Comparison of ENCODE assay signal across 1 cellular context in the genomic region with DNA sequence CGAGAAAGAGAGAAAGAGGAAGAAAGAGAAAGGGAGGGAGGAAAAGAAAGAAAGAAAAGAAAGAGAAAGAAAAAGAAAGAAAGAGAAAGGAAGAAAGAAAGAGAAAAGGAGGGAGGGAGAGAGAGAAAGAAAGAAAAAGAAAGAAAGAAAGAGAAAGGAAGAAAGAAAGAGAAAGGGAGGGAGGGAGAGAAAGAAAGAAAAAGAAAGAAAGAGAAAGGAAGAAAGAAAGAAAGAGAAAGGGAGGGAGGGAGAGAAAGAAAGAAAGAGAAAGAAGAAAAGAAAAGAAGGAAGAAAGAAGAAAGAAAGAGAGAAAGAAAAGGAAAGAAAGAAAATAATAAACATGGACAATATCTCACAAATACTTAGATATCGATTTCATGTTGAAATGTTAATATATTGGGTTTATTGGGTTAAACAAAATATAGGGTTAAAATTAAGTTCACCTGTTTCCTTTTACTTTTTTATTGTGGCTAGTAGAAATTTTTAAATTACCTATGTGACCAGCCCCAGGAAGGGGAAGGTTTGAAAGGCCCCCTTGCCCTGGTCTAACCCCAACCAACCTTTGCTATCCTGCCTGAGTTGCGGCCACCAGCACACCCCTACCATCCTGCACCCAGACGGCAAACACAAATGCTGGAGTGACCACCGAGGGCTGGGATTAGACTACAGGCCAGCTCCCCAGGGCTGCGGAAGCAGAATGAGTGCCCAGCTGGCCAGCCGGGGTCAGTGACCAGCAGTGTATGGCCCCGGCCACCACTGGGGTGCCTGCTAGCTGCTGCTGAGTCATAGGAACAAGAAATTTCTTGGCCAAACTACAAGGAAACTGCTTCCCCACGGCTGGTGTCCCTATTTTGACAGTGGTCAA.
TF ChIP-seq lines count a peak whose summit lies in the region.

No MANE protein-coding gene starts in this region.

TF ChIP-seq in HCT116, 20 proteins besides CTCF, POLR2A, EP300 and RAD21 (continued from another document):
- TF ChIP-seq, protein P1, sequence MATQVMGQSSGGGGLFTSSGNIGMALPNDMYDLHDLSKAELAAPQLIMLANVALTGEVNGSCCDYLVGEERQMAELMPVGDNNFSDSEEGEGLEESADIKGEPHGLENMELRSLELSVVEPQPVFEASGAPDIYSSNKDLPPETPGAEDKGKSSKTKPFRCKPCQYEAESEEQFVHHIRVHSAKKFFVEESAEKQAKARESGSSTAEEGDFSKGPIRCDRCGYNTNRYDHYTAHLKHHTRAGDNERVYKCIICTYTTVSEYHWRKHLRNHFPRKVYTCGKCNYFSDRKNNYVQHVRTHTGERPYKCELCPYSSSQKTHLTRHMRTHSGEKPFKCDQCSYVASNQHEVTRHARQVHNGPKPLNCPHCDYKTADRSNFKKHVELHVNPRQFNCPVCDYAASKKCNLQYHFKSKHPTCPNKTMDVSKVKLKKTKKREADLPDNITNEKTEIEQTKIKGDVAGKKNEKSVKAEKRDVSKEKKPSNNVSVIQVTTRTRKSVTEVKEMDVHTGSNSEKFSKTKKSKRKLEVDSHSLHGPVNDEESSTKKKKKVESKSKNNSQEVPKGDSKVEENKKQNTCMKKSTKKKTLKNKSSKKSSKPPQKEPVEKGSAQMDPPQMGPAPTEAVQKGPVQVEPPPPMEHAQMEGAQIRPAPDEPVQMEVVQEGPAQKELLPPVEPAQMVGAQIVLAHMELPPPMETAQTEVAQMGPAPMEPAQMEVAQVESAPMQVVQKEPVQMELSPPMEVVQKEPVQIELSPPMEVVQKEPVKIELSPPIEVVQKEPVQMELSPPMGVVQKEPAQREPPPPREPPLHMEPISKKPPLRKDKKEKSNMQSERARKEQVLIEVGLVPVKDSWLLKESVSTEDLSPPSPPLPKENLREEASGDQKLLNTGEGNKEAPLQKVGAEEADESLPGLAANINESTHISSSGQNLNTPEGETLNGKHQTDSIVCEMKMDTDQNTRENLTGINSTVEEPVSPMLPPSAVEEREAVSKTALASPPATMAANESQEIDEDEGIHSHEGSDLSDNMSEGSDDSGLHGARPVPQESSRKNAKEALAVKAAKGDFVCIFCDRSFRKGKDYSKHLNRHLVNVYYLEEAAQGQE (IDR thresholded peaks at IDR 0.05; ENCODE audit: low read depth), result no peak
- TF ChIP-seq JUND (IDR thresholded peaks at IDR 0.05), result no peak; the same call in none of the 2 replicates
- TF ChIP-seq, protein P2, sequence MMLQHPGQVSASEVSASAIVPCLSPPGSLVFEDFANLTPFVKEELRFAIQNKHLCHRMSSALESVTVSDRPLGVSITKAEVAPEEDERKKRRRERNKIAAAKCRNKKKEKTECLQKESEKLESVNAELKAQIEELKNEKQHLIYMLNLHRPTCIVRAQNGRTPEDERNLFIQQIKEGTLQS (IDR thresholded peaks at IDR 0.05), result no peak
- TF ChIP-seq SIN3A (IDR thresholded peaks at IDR 0.05; ENCODE audit: low read depth), result no peak
- no peak for TF ChIP-seq ELF1 (IDR thresholded peaks at IDR 0.05; ENCODE audit: borderline replicate concordance, low read depth)
- 0 out of 2 replicates have a peak, but pooled peaks have one; percentile 32 for TF ChIP-seq CBX3 (IDR thresholded peaks at IDR 0.05; ENCODE audit: low read depth)
- no peak for TF ChIP-seq ZNF274 (IDR thresholded peaks at IDR 0.05; ENCODE audit: low read depth, low read length)
- TF ChIP-seq EGR1 (IDR thresholded peaks at IDR 0.05; ENCODE audit: low read depth), result no peak
- peak; percentile 64; the same call in 1 of the 2 replicates for TF ChIP-seq FOSL1 (IDR thresholded peaks at IDR 0.05; ENCODE audit: low read depth)
- no peak for TF ChIP-seq TCF7L2 (IDR thresholded peaks at IDR 0.05; ENCODE audit: borderline replicate concordance, extremely low read depth, insufficient read depth, insufficient read length)
- no peak for TF ChIP-seq YY1 (IDR thresholded peaks at IDR 0.05; ENCODE audit: extremely low read depth, insufficient replicate concordance, low read depth, low read length)
- TF ChIP-seq ZFX (IDR thresholded peaks at IDR 0.05), result no peak
- no peak for TF ChIP-seq CEBPB (IDR thresholded peaks at IDR 0.05; ENCODE audit: low read depth)
- TF ChIP-seq EZH2phosphoT487 (IDR thresholded peaks at IDR 0.05; ENCODE audit: borderline replicate concordance), result no peak
- no peak for TF ChIP-seq POLR2AphosphoS5 (IDR thresholded peaks at IDR 0.05; ENCODE audit: low read depth, low read length)
- TF ChIP-seq, protein P3, sequence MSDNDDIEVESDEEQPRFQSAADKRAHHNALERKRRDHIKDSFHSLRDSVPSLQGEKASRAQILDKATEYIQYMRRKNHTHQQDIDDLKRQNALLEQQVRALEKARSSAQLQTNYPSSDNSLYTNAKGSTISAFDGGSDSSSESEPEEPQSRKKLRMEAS (IDR thresholded peaks at IDR 0.05), result 0 out of 2 replicates have a peak, but pooled peaks have one; percentile 50
- no peak for TF ChIP-seq EZH2 (IDR thresholded peaks at IDR 0.05)
- no peak for TF ChIP-seq SRF (IDR thresholded peaks at IDR 0.05; ENCODE audit: low read depth)
- TF ChIP-seq, protein P4, sequence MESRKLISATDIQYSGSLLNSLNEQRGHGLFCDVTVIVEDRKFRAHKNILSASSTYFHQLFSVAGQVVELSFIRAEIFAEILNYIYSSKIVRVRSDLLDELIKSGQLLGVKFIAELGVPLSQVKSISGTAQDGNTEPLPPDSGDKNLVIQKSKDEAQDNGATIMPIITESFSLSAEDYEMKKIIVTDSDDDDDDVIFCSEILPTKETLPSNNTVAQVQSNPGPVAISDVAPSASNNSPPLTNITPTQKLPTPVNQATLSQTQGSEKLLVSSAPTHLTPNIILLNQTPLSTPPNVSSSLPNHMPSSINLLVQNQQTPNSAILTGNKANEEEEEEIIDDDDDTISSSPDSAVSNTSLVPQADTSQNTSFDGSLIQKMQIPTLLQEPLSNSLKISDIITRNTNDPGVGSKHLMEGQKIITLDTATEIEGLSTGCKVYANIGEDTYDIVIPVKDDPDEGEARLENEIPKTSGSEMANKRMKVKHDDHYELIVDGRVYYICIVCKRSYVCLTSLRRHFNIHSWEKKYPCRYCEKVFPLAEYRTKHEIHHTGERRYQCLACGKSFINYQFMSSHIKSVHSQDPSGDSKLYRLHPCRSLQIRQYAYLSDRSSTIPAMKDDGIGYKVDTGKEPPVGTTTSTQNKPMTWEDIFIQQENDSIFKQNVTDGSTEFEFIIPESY (IDR thresholded peaks at IDR 0.05; ENCODE audit: extremely low read depth, insufficient replicate concordance, low read length), result no peak
